ENCODE assay signal across 8 cellular contexts in genomic region chr12:64403708-64404469, GRCh38. TPM values are rescaled to one million over a fixed set of nuclear protein-coding genes. Genes with fewer than 3 reads are reported as not detected.
DNase-seq lines count a peak whose midpoint lies in the region; ATAC-seq and TF ChIP-seq lines count a peak whose summit lies in the region.

Gene XPOT, plus strand, starts transcription at chr12:64404392. Its CDS starts 5,644 bp downstream, at chr12:64410036.

- no peaks in the 10 kb centered on the region for H3K27me3 ChIP-seq in hepatocyte

- WGBS in hepatocyte (ENCODE audit: low lambda C conversion rate, missing lambda C conversion rate): 22% methylated on average over 41 of the region's 60 CpGs

- H3K9me3 ChIP-seq in hepatocyte (ENCODE audit: low read depth): no peaks in the 10 kb centered on the region

- no peaks in the 10 kb centered on the region for H3K4me1 ChIP-seq in hepatocyte (ENCODE audit: insufficient read depth)

- ATAC-seq in GM18517 (IDR thresholded peaks at IDR 0.05; ENCODE audit: unreplicated experiment) (peak; percentile 95), HG03025 (IDR thresholded peaks at IDR 0.05; ENCODE audit: low FRiP score, unreplicated experiment) (peak; percentile 97)

- H4K20me1 ChIP-seq in hepatocyte (ENCODE audit: insufficient read depth, poor library complexity, severe bottlenecking): peaks cover 10% of the 10 kb centered on the region

- H3K36me3 ChIP-seq in hepatocyte (replicated peaks; ENCODE audit: insufficient read depth, low read depth): no peaks in the 10 kb centered on the region

- peak within 1 kb of the TSS; percentile 100 for H3K27ac ChIP-seq in hepatocyte

- H3K4me2 ChIP-seq in hepatocyte: peak within 1 kb of the TSS; percentile 86

- no peak for TF ChIP-seq CTCF in hepatocyte (IDR thresholded peaks at IDR 0.05; ENCODE audit: poor library complexity)

- DNase-seq in NCI-H2029 treated with DMSO at 0.1 percent for 48 hours (lab: John Stamatoyannopoulos, UW) (peak; percentile 73), T-helper 22 cell (ENCODE audit: low read depth) (peak; percentile 92), astrocyte of the hippocampus (ENCODE audit: low read depth, low spot score) (peak; percentile 99), hepatocyte (ENCODE audit: low spot score) (peak; percentile 98), renal cortical epithelial cell (ENCODE audit: low read depth) (peak; percentile 93), retina (no peak)

- peaks cover 35% of the 10 kb centered on the region for H3K79me2 ChIP-seq in hepatocyte

- H3K9me2 ChIP-seq in hepatocyte (replicated peaks; ENCODE audit: insufficient read depth): no peaks in the 10 kb centered on the region

- peak within 1 kb of the TSS; percentile 97 for H2AFZ ChIP-seq in hepatocyte

- peak within 1 kb of the TSS; percentile 94 for H3K4me3 ChIP-seq in hepatocyte

RNA-seq across cellular contexts. Expression of gene XPOT, which starts in this region (rescaled TPM):
- 66.1 and 69.0 TPM in 2 replicates for total RNA-seq in hepatocyte
- 38.7 and 42.7 TPM in 2 replicates for polyA plus RNA-seq in hepatocyte
- 63.6 and 72.0 TPM in 2 replicates for total RNA-seq in renal cortical epithelial cell
